13 cellular contexts compared by ENCODE assay signal in the genomic region with DNA sequence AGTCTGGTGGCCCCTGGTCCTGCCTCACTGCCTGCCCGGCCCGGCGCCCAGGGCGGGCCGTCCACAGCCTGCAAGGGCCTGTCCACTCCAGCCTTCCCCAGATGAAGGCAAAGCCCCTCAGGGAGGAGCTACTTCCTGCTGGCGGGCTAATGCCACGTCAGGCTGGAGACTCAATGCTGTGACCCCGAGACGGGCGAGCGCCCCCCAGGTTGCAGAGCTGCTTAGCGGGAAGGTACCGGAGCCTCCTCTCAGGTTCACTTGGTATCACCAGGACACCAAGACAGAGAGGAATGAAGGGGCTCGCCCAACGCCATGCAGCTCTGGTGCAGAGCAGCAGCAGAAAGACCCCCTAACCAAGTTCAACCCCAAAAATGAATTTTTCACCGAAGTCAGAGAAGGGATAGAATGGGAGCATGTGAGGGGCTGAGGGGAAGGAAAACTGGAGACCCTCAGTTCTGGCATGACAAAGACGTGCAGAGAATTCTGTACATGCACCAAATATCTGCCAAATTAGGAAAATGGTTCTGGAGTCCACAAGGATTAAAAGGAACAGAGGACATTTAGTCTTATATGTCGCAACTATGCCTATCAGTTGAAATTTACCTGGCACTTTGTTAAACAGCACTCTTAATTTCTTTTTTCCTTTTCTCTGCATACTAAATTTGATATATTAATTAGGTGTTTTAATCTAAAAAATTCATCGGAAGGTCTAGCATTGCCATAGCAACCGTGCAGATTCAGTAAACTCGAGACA.
"Had no signal": no experiment of that assay in that cellular context is flagged by ENCODE, and none has a peak within 500 bp of the region (broad histone marks: within the 10 kb centered on the region; RNA-seq: fewer than 3 reads in every experiment).

No MANE protein-coding gene starts in this region.

- H3K27me3 Mint-ChIP-seq: naive thymus-derived CD8-positive, alpha-beta T cell had no signal

- H3K4me3 Mint-ChIP-seq: activated CD4-positive, alpha-beta T cell treated with anti-CD3 and anti-CD28 coated beads, Interleukin-2, amount 10 ng/mL, durations not matched to agents 7 days and 5 days; memory B cell had no signal

- H3K9me3 Mint-ChIP-seq: activated B cell treated with CpG ODN at 0.5 μM for 24 hours; activated CD4-positive, alpha-beta T cell treated with anti-CD3 and anti-CD28 coated beads, Interleukin-2, amount 10 ng/mL, durations not matched to agents 7 days and 5 days; activated T-helper 1 cell treated with anti-CD3 and anti-CD28 coated beads, Interleukin-12 subunit alpha, Interleukin-12 subunit beta, Interleukin-2, Interleukin-4 antibody, amounts not matched to agents 30 ng/mL and 10 ng/mL and 1 ng/mL, durations not matched to agents 14 hours and 24 hours and 36 hours; memory B cell; naive thymus-derived CD8-positive, alpha-beta T cell; stimulated activated effector memory CD8-positive, alpha-beta T cell treated with anti-CD3 and anti-CD28 coated beads, Interleukin-12 subunit alpha, Interleukin-12 subunit beta, amount 100 ng/mL, for 72 hours had no signal

- H3K36me3 ChIP-seq: cardiac muscle cell, colonic mucosa, esophagus muscularis mucosa, left lung had no signal

- H3K9me3 ChIP-seq: colonic mucosa, esophagus muscularis mucosa, left lung had no signal

- H3K27ac Mint-ChIP-seq: activated B cell treated with CpG ODN at 0.5 μM for 24 hours; activated CD4-positive, alpha-beta T cell treated with anti-CD3 and anti-CD28 coated beads, Interleukin-2, amount 10 ng/mL, durations not matched to agents 7 days and 5 days; activated T-helper 1 cell treated with anti-CD3 and anti-CD28 coated beads, Interleukin-12 subunit alpha, Interleukin-12 subunit beta, Interleukin-2, Interleukin-4 antibody, amounts not matched to agents 30 ng/mL and 10 ng/mL and 1 ng/mL, durations not matched to agents 14 hours and 24 hours and 36 hours; memory B cell; stimulated activated effector memory CD8-positive, alpha-beta T cell treated with anti-CD3 and anti-CD28 coated beads, Interleukin-12 subunit alpha, Interleukin-12 subunit beta, amount 100 ng/mL, for 72 hours had no signal

- H3K4me3 ChIP-seq: cardiac muscle cell, colonic mucosa, esophagus muscularis mucosa, left lung had no signal

- H3K27me3 ChIP-seq: colonic mucosa, esophagus muscularis mucosa had no signal

- H3K36me3 Mint-ChIP-seq: memory B cell; naive thymus-derived CD8-positive, alpha-beta T cell; stimulated activated effector memory CD8-positive, alpha-beta T cell treated with anti-CD3 and anti-CD28 coated beads, Interleukin-12 subunit alpha, Interleukin-12 subunit beta, amount 100 ng/mL, for 72 hours had no signal

- DNase-seq: activated B cell treated with CpG ODN at 0.5 μM for 24 hours; activated CD4-positive, alpha-beta T cell treated with anti-CD3 and anti-CD28 coated beads, Interleukin-2, amount 10 ng/mL, durations not matched to agents 7 days and 5 days; activated naive CD4-positive, alpha-beta T cell treated with Interleukin-2 at 50 U/mL for 16 hours; colonic mucosa; effector CD4-positive, alpha-beta T cell; naive thymus-derived CD8-positive, alpha-beta T cell; T-helper 2 cell had no signal

- ATAC-seq: left lung; naive thymus-derived CD8-positive, alpha-beta T cell; stimulated activated effector memory CD8-positive, alpha-beta T cell treated with anti-CD3 and anti-CD28 coated beads, Interleukin-12 subunit alpha, Interleukin-12 subunit beta, amount 100 ng/mL, for 72 hours had no signal

- H3K27ac ChIP-seq: cardiac muscle cell, colonic mucosa, esophagus muscularis mucosa, left lung had no signal
